Comparison of ENCODE assay signal across 8 cellular contexts in the genomic region with DNA sequence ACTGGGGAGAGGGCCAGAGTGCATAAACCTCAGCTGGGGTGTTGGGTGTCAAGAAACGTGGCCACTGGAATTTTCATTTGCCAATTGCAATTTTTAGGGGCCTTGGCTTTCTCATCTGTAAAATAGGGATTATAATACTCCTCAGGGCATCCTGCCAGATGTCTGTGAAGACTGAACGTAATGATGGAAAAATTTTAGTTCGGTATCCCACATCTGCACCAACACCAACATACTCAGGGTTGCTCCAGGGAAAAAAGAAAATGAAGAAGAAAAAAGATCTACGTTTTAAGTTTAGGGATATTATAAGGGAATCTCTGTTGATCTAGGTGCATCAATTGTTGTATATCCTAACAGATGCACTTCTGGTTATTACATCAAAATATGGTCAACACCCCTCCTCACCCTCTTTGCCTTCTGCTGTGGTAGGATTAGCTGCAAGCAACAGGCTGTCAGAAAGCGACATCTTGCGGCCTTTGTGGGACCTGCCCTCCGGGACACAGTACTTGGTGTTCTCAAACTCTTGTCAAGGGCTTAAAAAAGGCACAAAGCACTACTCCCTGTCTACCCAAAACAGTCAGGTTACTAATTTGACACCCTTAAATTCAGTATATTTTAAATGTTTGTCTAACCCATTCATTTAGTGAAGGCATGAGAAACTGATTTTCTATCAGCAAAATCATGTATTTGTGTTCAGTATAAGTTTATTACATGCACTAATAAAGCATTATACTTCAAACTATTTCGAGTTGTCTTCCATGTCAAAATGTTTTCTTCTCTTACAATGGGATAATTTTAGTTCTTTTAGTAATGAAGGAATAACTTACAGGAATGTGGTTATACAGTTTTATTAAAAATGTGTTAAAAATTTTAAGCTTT. TPM values are rescaled to one million over a fixed set of nuclear protein-coding genes. Genes with fewer than 3 reads are reported as not detected.
A peak's percentile ranks its signal among the peaks of the same experiment; 100 is the strongest.
DNase-seq lines count a peak whose midpoint lies in the region; ATAC-seq and TF ChIP-seq lines count a peak whose summit lies in the region.

No MANE protein-coding gene starts in this region.

- peak; percentile 83 for ATAC-seq in GM18502 (IDR thresholded peaks at IDR 0.05; ENCODE audit: poor library complexity, unreplicated experiment)
- peak; percentile 89 for ATAC-seq in HG03354 (IDR thresholded peaks at IDR 0.05; ENCODE audit: poor library complexity, severe bottlenecking, unreplicated experiment)
- peak; percentile 97 to 99 (median 98) for ATAC-seq in right lobe of liver

- H3K27ac ChIP-seq in coronary artery (no peak overlapping the region), right lobe of liver (no peak overlapping the region)

- DNase-seq in A172 (ENCODE audit: low spot score) (peak; percentile 85), NCI-H524 treated with DMSO at 0.1 percent for 48 hours (lab: John Stamatoyannopoulos, UW) (peak; percentile 82), coronary artery (ENCODE audit: low spot score) (no peak), right lobe of liver (peak; percentile 76 to 84 (median 84))
- peak; percentile 89 for DNase-seq in activated CD4-positive, alpha-beta T cell treated with anti-CD3 and anti-CD28 coated beads for 48 hours
- peak; percentile 56 to 79 (median 70) for DNase-seq in stimulated activated CD4-positive, alpha-beta T cell treated with anti-CD3 and anti-CD28 coated beads, TNF-alpha, amount 100 ng/mL, for 24 hours (ENCODE audit: low read depth in 3 of 3)

- WGBS in right lobe of liver (ENCODE audit: insufficient coverage, low coverage, low lambda C conversion rate, missing lambda C conversion rate) = 33% methylated on average over 7 of the region's 8 CpGs

- H3K9me3 ChIP-seq in right lobe of liver = no peaks in the 10 kb centered on the region

- H3K36me3 ChIP-seq in right lobe of liver = no peaks in the 10 kb centered on the region

- intact Hi-C loops in right lobe of liver (cut with DNase I) = no loop called here

- no peaks in the 10 kb centered on the region for H3K27me3 ChIP-seq in right lobe of liver

- no peaks in the 10 kb centered on the region for H3K4me1 ChIP-seq in right lobe of liver

- H3K4me3 ChIP-seq in coronary artery (no peak overlapping the region), right lobe of liver (no peak overlapping the region)

- TF ChIP-seq POLR2A in right lobe of liver (IDR thresholded peaks at IDR 0.05) = no peak

- TF ChIP-seq CTCF in coronary artery (IDR thresholded peaks at IDR 0.05) = peak; percentile 70
- peak; percentile 90 to 97 (median 94) for TF ChIP-seq CTCF in right lobe of liver (IDR thresholded peaks at IDR 0.05)

RNA-seq across cellular contexts. Expression of a gene that starts 8.3 kb away (rescaled TPM):
- total RNA-seq in A172 (2014; rRNA removed; shearing (Covaris generic)) = 87.2 and 93.4 TPM in 2 replicates
- 10 to 100 TPM in 2 of 6 experiments, 1 to 10 TPM in 4; 5.1 to 17.5 (median 9.7) TPM for total RNA-seq in right lobe of liver
